In the genomic region with DNA sequence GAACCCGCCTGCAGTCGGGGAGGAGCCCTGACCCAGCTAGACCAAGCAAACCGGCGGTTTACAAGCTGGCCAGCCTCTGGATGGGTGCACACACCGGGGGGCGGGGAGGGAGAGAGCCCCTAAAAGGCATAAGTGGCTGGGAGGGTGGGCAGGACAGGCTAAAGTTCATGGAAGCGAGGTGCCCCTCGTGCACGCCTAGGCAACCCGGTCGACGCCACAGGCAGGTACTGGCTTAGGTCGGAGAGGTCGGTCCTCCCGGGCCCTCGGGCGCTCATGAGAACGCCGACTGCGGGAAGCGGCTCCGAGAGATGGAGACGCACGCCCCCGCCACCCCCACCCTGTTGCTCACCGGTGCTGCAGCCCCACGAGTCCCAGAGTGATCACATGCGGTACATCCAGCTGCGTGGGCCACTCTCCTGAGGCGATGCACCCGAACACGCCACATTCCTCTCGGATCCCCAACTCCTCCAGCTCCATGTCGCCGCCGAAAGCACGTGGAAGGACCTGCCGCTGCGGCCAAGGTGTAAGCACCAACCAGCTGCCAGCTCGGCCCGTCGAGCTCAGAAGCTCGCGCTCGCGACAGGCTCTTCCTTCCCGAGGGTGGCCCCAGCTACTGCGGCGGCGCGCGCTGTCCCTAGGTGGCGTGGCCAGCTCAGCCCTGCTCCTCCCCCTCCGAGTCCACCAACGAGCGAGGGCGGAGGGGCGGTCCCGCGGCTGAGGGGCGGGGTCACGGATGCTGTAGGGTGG, we compare ENCODE assay signal across 8 cellular contexts. TPM values are rescaled to one million over a fixed set of nuclear protein-coding genes. Genes with fewer than 3 reads are reported as not detected.
DNase-seq lines count a peak whose midpoint lies in the region; ATAC-seq, FAIRE-seq and TF ChIP-seq lines count a peak whose summit lies in the region.

A gene (minus strand): TSS at position 615 of the 747 bp plus-strand sequence. CDS start 138 bp downstream, at position 477.

- peak within 1 kb of the TSS; percentile 95 for H3K27ac Mint-ChIP-seq in T-helper 17 cell

- no peaks in the 10 kb centered on the region for H3K27me3 ChIP-seq in left ventricle myocardium inferior (ENCODE audit: low read depth)
- H3K27me3 ChIP-seq in aorta (ENCODE audit: control insufficient read depth in 1 of 2, insufficient read depth in 2 of 2, low read length in 1 of 2), result no peaks in the 10 kb centered on the region

- peaks cover 33% of the 10 kb centered on the region for H3K4me1 Mint-ChIP-seq in T-helper 17 cell

- no peaks in the 10 kb centered on the region for H3K27me3 Mint-ChIP-seq in T-helper 17 cell

- peaks cover 30% of the 10 kb centered on the region for H3K4me1 ChIP-seq in left ventricle myocardium inferior
- H3K4me1 ChIP-seq in aorta (ENCODE audit: control insufficient read depth in 1 of 2, insufficient read depth in 2 of 2, low read length in 2 of 2), result no peaks in the 10 kb centered on the region

- DNase-seq in GM12892 (ENCODE audit: insufficient read length) (peak; percentile 92), NCI-H1694 treated with DMSO at 0.1 percent for 48 hours (lab: John Stamatoyannopoulos, UW) (peak; percentile 89), T-helper 17 cell (peak; percentile 98 to 99 (median 98)), amygdala (lab: John Stamatoyannopoulos, UW) (peak; percentile 74 to 98 (median 95)), left ventricle myocardium inferior (peak; percentile 98), pulmonary artery endothelial cell (ENCODE audit: low read depth, low spot score) (peak; percentile 88), aorta (peak; percentile 99)

- H3K9me3 ChIP-seq in T-helper 17 cell (ENCODE audit: control insufficient read depth, low read length, poor library complexity, severe bottlenecking) (no peaks in the 10 kb centered on the region), left ventricle myocardium inferior (replicated peaks) (no peaks in the 10 kb centered on the region), aorta (ENCODE audit: control insufficient read depth, low read length) (no peaks in the 10 kb centered on the region)

- peak; percentile 96 for FAIRE-seq in GM12892 (lab: Jason Lieb, UNC)

- peak; percentile 95 for TF ChIP-seq POLR2A in GM12892 (IDR thresholded peaks at IDR 0.05; ENCODE audit: low read depth, low read length)

- H3K4me3 ChIP-seq in left ventricle myocardium inferior (peak within 1 kb of the TSS; percentile 86), aorta (ENCODE audit: low read length in 2 of 2) (peak within 1 kb of the TSS; percentile 47 to 55)

- peak within 1 kb of the TSS; percentile 98 for H3K4me3 Mint-ChIP-seq in T-helper 17 cell

- ATAC-seq in HG02840 (IDR thresholded peaks at IDR 0.05; ENCODE audit: low FRiP score, unreplicated experiment) (peak; percentile 71), T-helper 17 cell (peak; percentile 85), aorta (ENCODE audit: low FRiP score) (peak; percentile 98)

- 0% methylated on average over 58 to 62 of the region's 62 CpGs for WGBS in aorta, 2 donors

- intact Hi-C loops in left ventricle myocardium inferior (cut with micrococcal nuclease), result no loop called here
- intact Hi-C loops in aorta (cut with DNase I), result loop anchor here in 1 of 2 donors (2.0 kb wide), 1 partner anchor 48 kb away; a partner anchor contains a TSS

- peaks cover 6% of the 10 kb centered on the region for H3K36me3 Mint-ChIP-seq in T-helper 17 cell (ENCODE audit: low read depth)

- H3K36me3 ChIP-seq in left ventricle myocardium inferior (no peaks in the 10 kb centered on the region), aorta (ENCODE audit: control insufficient read depth in 1 of 2, insufficient read depth in 2 of 2, low read length in 1 of 2) (no peaks in the 10 kb centered on the region)

- H3K27ac ChIP-seq in left ventricle myocardium inferior (replicated peaks) (peak within 1 kb of the TSS; percentile 99), aorta (ENCODE audit: low read depth in 1 of 2, low read length in 2 of 2) (peak within 1 kb of the TSS; percentile 45 to 87)

- TF ChIP-seq CTCF in left ventricle myocardium inferior (IDR thresholded peaks at IDR 0.05; ENCODE audit: borderline replicate concordance), result peak; percentile 60

RNA-seq across cellular contexts. Expression of the gene that starts here (rescaled TPM):
- 31.1 TPM for polyA plus RNA-seq in GM12892 (2012; ENCODE audit: missing spikeins)
- total RNA-seq in T-helper 17 cell, result 1 to 10 TPM; 9.5 to 9.6 TPM
- 3.4 TPM for total RNA-seq in left ventricle myocardium inferior
- total RNA-seq in pulmonary artery endothelial cell, result 22.6 and 29.1 TPM in 2 replicates
- 1 to 10 TPM; 4.4 to 4.8 TPM for total RNA-seq in aorta
- 1 to 10 TPM in 1 of 2 donors, under 1 TPM in 1; 0.50 to 1.6 TPM for polyA plus RNA-seq in aorta

Comparison
In these comparisons a context has a peak if more than half of its experiments do, and no peak if none do; other contexts are left out.
1. Peak in every context shown above with its lines: DNase-seq, ATAC-seq, H3K4me3 ChIP-seq and H3K27ac ChIP-seq.